1 cellular context compared by ENCODE assay signal in the genomic region with DNA sequence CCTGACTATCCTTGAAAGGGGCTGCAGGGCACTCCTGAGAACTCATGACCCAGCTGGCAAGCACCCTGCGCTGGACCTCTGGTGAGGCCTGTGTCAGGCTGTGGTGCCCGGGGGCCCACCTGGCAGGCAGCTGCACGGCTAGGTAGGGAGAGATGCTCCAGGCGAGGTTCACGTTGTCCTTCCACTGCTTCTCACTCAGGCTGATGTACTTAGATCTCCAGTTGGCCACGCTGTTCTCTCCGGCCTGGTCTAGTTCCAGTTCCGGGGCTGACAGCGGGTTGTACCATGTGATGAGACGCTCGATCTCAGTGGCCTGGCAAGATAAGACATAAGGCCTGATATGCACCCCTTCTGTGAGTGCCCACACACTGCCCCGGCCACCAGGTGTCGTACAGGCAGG.
TF ChIP-seq lines count a peak whose summit lies in the region.

No MANE protein-coding gene starts in this region.

TF ChIP-seq in K562, 482 proteins besides CTCF, POLR2A, EP300 and RAD21 (continued from another document):
- TF ChIP-seq, protein P1, sequence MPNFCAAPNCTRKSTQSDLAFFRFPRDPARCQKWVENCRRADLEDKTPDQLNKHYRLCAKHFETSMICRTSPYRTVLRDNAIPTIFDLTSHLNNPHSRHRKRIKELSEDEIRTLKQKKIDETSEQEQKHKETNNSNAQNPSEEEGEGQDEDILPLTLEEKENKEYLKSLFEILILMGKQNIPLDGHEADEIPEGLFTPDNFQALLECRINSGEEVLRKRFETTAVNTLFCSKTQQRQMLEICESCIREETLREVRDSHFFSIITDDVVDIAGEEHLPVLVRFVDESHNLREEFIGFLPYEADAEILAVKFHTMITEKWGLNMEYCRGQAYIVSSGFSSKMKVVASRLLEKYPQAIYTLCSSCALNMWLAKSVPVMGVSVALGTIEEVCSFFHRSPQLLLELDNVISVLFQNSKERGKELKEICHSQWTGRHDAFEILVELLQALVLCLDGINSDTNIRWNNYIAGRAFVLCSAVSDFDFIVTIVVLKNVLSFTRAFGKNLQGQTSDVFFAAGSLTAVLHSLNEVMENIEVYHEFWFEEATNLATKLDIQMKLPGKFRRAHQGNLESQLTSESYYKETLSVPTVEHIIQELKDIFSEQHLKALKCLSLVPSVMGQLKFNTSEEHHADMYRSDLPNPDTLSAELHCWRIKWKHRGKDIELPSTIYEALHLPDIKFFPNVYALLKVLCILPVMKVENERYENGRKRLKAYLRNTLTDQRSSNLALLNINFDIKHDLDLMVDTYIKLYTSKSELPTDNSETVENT (CRISPR knock-in tag; IDR thresholded peaks at IDR 0.05), result peak; percentile 72; the same call in 1 of the 2 replicates
- TF ChIP-seq CBFB (CRISPR knock-in tag; IDR thresholded peaks at IDR 0.05) (no peak), LEF1 (IDR thresholded peaks at IDR 0.05) (no peak), ZNF561 (CRISPR knock-in tag; conservative IDR thresholded peaks at IDR 0.05) (no peak), POLR2G (IDR thresholded peaks at IDR 0.05; ENCODE audit: low read depth, low read length) (peak; percentile 48; the same call in 1 of the 2 replicates), E2F1 (CRISPR knock-in tag; IDR thresholded peaks at IDR 0.05) (0 out of 2 replicates have a peak, but pooled peaks have one; percentile 9), ZNF318 (IDR thresholded peaks at IDR 0.05; ENCODE audit: borderline replicate concordance in 1 of 2, low read depth in 1 of 2) (no peak), ERF (CRISPR knock-in tag; IDR thresholded peaks at IDR 0.05) (no peak), SRSF7 (optimal IDR thresholded peaks at IDR 0.05; ENCODE audit: low read depth, low read length) (no peak), ZBED1 (IDR thresholded peaks at IDR 0.05) (0 out of 2 replicates have a peak, but pooled peaks have one; percentile 6), HMGN3 (IDR thresholded peaks at IDR 0.05; ENCODE audit: borderline replicate concordance, extremely low read depth, insufficient read length, low read depth, low read length) (peak; percentile 70), BHLHE40 (IDR thresholded peaks at IDR 0.05; ENCODE audit: low read length) (0 out of 2 replicates have a peak, but pooled peaks have one; percentile 4), ZNF699 (CRISPR knock-in tag; IDR thresholded peaks at IDR 0.05; ENCODE audit: insufficient replicate concordance) (no peak), JUN (IDR thresholded peaks at IDR 0.05; ENCODE audit: borderline replicate concordance, low read depth, low read length) (no peak), JUN (CRISPR knock-in tag; IDR thresholded peaks at IDR 0.05; ENCODE audit: borderline replicate concordance) (no peak), RHOXF2B (CRISPR knock-in tag; conservative IDR thresholded peaks at IDR 0.05) (no peak), GTF2A2 (tag; IDR thresholded peaks at IDR 0.05) (no peak), PHB (CRISPR knock-in tag; IDR thresholded peaks at IDR 0.05) (no peak), SETDB1 (IDR thresholded peaks at IDR 0.05; ENCODE audit: low read length) (peak; percentile 9)
